8 cellular contexts compared by ENCODE assay signal in the genomic region with DNA sequence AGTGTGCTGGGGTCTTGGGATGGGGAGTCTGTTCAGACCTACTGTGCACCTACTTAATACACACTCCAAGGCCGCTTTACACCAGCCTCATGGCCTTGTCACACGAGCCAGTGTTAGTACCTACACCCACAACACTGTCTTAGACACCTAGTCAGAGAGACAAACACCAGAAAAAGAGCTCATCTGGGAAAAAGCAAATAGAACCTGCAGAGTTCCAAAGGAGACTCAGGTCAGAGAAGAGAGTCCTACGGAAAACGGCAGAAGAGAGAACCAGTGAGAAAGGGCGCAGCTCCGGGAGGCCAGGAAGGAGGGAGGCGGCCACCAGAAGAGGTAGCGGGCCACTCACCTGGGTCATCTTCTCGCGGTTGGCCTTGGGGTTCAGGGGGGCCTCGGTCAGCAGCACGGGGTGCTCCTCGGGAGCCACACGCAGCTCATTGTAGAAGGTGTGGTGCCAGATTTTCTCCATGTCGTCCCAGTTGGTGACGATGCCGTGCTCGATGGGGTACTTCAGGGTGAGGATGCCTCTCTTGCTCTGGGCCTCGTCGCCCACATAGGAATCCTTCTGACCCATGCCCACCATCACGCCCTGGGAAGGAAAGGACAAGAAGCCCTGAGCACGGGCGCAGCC. TPM values are rescaled to one million over a fixed set of nuclear protein-coding genes. Genes with fewer than 3 reads are reported as not detected.
DNase-seq lines count a peak whose midpoint lies in the region; ATAC-seq, FAIRE-seq and TF ChIP-seq lines count a peak whose summit lies in the region.

No MANE protein-coding gene starts in this region.

- ATAC-seq in DND-41 (ENCODE audit: insufficient read depth, low read depth): no peak
- no peak for ATAC-seq in pancreas
- no peak for ATAC-seq in HG03432 (IDR thresholded peaks at IDR 0.05; ENCODE audit: unreplicated experiment)

- H4K20me1 ChIP-seq in DND-41 (ENCODE audit: insufficient read depth, low read length): peaks cover 46% of the 10 kb centered on the region

- 1 to 6% methylated on average over 21 to 23 of the region's 23 CpGs for WGBS in esophagus, 2 donors
- 16 to 24% methylated on average over 22 to 23 of the region's 23 CpGs for WGBS in pancreas, 2 donors

- H3K27ac ChIP-seq in DND-41 (ENCODE audit: low read length) (peak overlapping the region; percentile 83), SK-N-MC (peak overlapping the region; percentile 100), esophagus (ENCODE audit: low read depth in 2 of 2, low read length in 1 of 2) (peak overlapping the region; percentile 99), pancreas (peak overlapping the region; percentile 99 to 100 (median 100))

- H2AFZ ChIP-seq in DND-41 (ENCODE audit: low read depth, low read length): no peak overlapping the region

- peaks cover 35% of the 10 kb centered on the region for H3K4me1 ChIP-seq in DND-41 (ENCODE audit: insufficient read depth, low read length)
- H3K4me1 ChIP-seq in esophagus (ENCODE audit: control insufficient read depth in 2 of 2, insufficient read depth in 2 of 2, low read length in 1 of 2): peaks cover 3 to 28% of the 10 kb centered on the region in 2 donors
- H3K4me1 ChIP-seq in pancreas: peaks cover 0 to 8% (median 8%) of the 10 kb centered on the region in 3 donors

- no peak for FAIRE-seq in pancreas (lab: Jason Lieb, UNC)

- H3K9ac ChIP-seq in DND-41 (ENCODE audit: low read depth, low read length) (peak overlapping the region; percentile 90), SK-N-MC (ENCODE audit: insufficient read length) (peak overlapping the region; percentile 100)

- H3K4me3 ChIP-seq in DND-41 (ENCODE audit: low read depth in 1 of 2, low read length in 2 of 2) (peak overlapping the region; percentile 62 to 65), SK-N-MC (peak overlapping the region; percentile 87), esophagus (ENCODE audit: low read depth in 1 of 2, low read length in 2 of 2) (peak overlapping the region; percentile 76 to 95), pancreas (peak overlapping the region; percentile 87 to 100 (median 94))

- H3K27me3 ChIP-seq in DND-41 (ENCODE audit: insufficient read depth, low read length, poor library complexity): no peaks in the 10 kb centered on the region
- H3K27me3 ChIP-seq in esophagus (ENCODE audit: control insufficient read depth in 1 of 2, insufficient read depth in 2 of 2, low read length in 2 of 2): no peaks in the 10 kb centered on the region
- no peaks in the 10 kb centered on the region for H3K27me3 ChIP-seq in pancreas

- H3K36me3 ChIP-seq in DND-41 (ENCODE audit: insufficient read depth, low read length): peaks cover 61% of the 10 kb centered on the region
- peaks cover 50% of the 10 kb centered on the region for H3K36me3 ChIP-seq in SK-N-MC (ENCODE audit: insufficient read depth, low read length)
- H3K36me3 ChIP-seq in esophagus (ENCODE audit: control insufficient read depth in 2 of 2, insufficient read depth in 2 of 2, low read length in 1 of 2): peaks cover 9 to 36% of the 10 kb centered on the region in 2 donors
- peaks cover 0 to 37% (median 33%) of the 10 kb centered on the region in 3 donors for H3K36me3 ChIP-seq in pancreas

- no peak for DNase-seq in DND-41
- no peak for DNase-seq in SK-N-MC (ENCODE audit: low read depth, low spot score)
- peak in 1 of 6 donors; percentile 25 for DNase-seq in pancreas
- DNase-seq in NCI-H2171 (lab: John Stamatoyannopoulos, UW): no peak
- no peak for DNase-seq in cerebellar nuclear complex (lab: John Stamatoyannopoulos, UW)
- no peak for DNase-seq in inferior parietal cortex (ENCODE audit: extremely low spot score)

- peak overlapping the region; percentile 75 for H3K4me2 ChIP-seq in DND-41 (ENCODE audit: insufficient read depth, low read length)

- H3K9me3 ChIP-seq in DND-41 (ENCODE audit: insufficient read depth, low read length, severe bottlenecking) (no peaks in the 10 kb centered on the region), SK-N-MC (ENCODE audit: low read depth, low read length) (no peaks in the 10 kb centered on the region), esophagus (ENCODE audit: control insufficient read depth in 2 of 2, insufficient read depth in 1 of 2, low read depth in 1 of 2, low read length in 1 of 2) (no peaks in the 10 kb centered on the region), pancreas (no peaks in the 10 kb centered on the region)

- TF ChIP-seq CTCF in DND-41 (IDR thresholded peaks at IDR 0.05; ENCODE audit: borderline replicate concordance, extremely low read depth, low read length, poor library complexity, severe bottlenecking) (no peak), pancreas (IDR thresholded peaks at IDR 0.05) (no peak)

- H3K79me2 ChIP-seq in DND-41 (ENCODE audit: insufficient read depth, low read length): peaks cover 53% of the 10 kb centered on the region

- intact Hi-C loops in pancreas (cut with DNase I): no loop called here

RNA-seq across cellular contexts. Expression of a gene that starts 1.5 kb away (rescaled TPM):
- polyA plus RNA-seq in esophagus: 1,000 to 10,000 TPM; 4,389 to 8,231 TPM
- 1,000 to 10,000 TPM in 2 of 6 donors, 100 to 1,000 TPM in 4; 444 to 1,539 (median 804) TPM for total RNA-seq in pancreas
- polyA plus RNA-seq in pancreas: 1,000 to 10,000 TPM in 1 of 2 donors, 100 to 1,000 TPM in 1; 897 to 2,761 TPM

RNA-seq across cellular contexts. Expression of a gene that starts 15.3 kb away (rescaled TPM):
- 1 to 10 TPM; 1.5 to 2.2 TPM for polyA plus RNA-seq in esophagus
- total RNA-seq in pancreas: 1 to 10 TPM; 3.7 to 6.8 (median 4.2) TPM
- polyA plus RNA-seq in pancreas: 1 to 10 TPM; 2.1 to 3.0 TPM
